ENCODE assay signal across 8 cellular contexts in genomic region chr2:111735838-111736711, GRCh38.
A peak's percentile ranks its signal among the peaks of the same experiment; 100 is the strongest.
DNase-seq lines count a peak whose midpoint lies in the region; ATAC-seq and TF ChIP-seq lines count a peak whose summit lies in the region.
"Not testable (repeated sequence)": the region's sequence is repeated elsewhere in the genome, so short reads cannot be mapped to it uniquely, and the experiment has no call there.

No MANE protein-coding gene starts in this region.

- not testable (repeated sequence) for H3K4me1 Mint-ChIP-seq in CD4-positive, alpha-beta T cell (ENCODE audit: low read depth); stimulated activated naive B cell treated with anti-CD40 and anti-IgM and Interleukin-4, amounts not matched to agents 10 μg/mL and 1 μg/mL and 100 μg/mL, for 72 hours

- not testable (repeated sequence) for H3K4me3 Mint-ChIP-seq in CD4-positive, alpha-beta T cell; stimulated activated naive B cell treated with anti-CD40 and anti-IgM and Interleukin-4, amounts not matched to agents 10 μg/mL and 1 μg/mL and 100 μg/mL, for 72 hours

- not testable (repeated sequence) for H3K27ac ChIP-seq in CD4-positive, alpha-beta T cell (ENCODE audit: low read depth, low read length); Panc1 (ENCODE audit: low read length); lung (ENCODE audit: low read depth in 1 of 2, low read length in 1 of 2)

- peak in 1 of 10 experiments; percentile 17 for DNase-seq in CD4-positive, alpha-beta T cell
- DNase-seq in KBM-7 = peak; percentile 20
- not testable (repeated sequence) for DNase-seq in Panc1 (ENCODE audit: low read depth, low spot score); lung (ENCODE audit: low spot score); stimulated activated naive B cell treated with anti-CD40 and anti-IgM and Interleukin-4, amounts not matched to agents 10 μg/mL and 1 μg/mL and 100 μg/mL, for 72 hours
- DNase-seq in amniotic epithelial cell (ENCODE audit: low read depth) = peak; percentile 34
- peak; percentile 59 for DNase-seq in fibroblast of mammary gland (ENCODE audit: low read depth)

- H3K4me1 ChIP-seq in Panc1 (ENCODE audit: control insufficient read depth, insufficient read depth, low read length); lung (ENCODE audit: control insufficient read depth in 2 of 2, insufficient read depth in 2 of 2, low read length in 2 of 2): not testable (repeated sequence)

- intact Hi-C loops in CD4-positive, alpha-beta T cell (cut with DNase I, micrococcal nuclease) = loop anchor here in 1 of 2 experiments (10.0 kb wide), 1 partner anchor 621 kb away; no protein-coding TSS in a partner anchor
- intact Hi-C loops in Panc1 (cut with micrococcal nuclease; ENCODE audit: unreplicated experiment) = not testable (repeated sequence)

- H3K9me3 Mint-ChIP-seq in CD4-positive, alpha-beta T cell; stimulated activated naive B cell treated with anti-CD40 and anti-IgM and Interleukin-4, amounts not matched to agents 10 μg/mL and 1 μg/mL and 100 μg/mL, for 72 hours: not testable (repeated sequence)

- in situ Hi-C loops in KBM-7 (cut with MboI; ENCODE audit: low pct_unique_long_range_greater_than_20kb, low sequenced_read_pairs); Panc1 (cut with HindIII; ENCODE audit: low pct_unique_long_range_greater_than_20kb, low sequenced_read_pairs): not testable (repeated sequence)

- H3K36me3 Mint-ChIP-seq in CD4-positive, alpha-beta T cell (ENCODE audit: low read depth); stimulated activated naive B cell treated with anti-CD40 and anti-IgM and Interleukin-4, amounts not matched to agents 10 μg/mL and 1 μg/mL and 100 μg/mL, for 72 hours: not testable (repeated sequence)

- H3K27me3 ChIP-seq in CD4-positive, alpha-beta T cell (ENCODE audit: control insufficient read depth, insufficient read depth, low read length); Panc1 (ENCODE audit: control insufficient read depth, insufficient read depth, low read length); lung (ENCODE audit: control insufficient read depth, insufficient read depth): not testable (repeated sequence)

- H3K4me3 ChIP-seq in Panc1 (ENCODE audit: low read depth in 2 of 2, low read length in 2 of 2); fibroblast of mammary gland (ENCODE audit: control insufficient read depth, low read depth, low read length); lung: not testable (repeated sequence)

- H3K27ac Mint-ChIP-seq in CD4-positive, alpha-beta T cell; stimulated activated naive B cell treated with anti-CD40 and anti-IgM and Interleukin-4, amounts not matched to agents 10 μg/mL and 1 μg/mL and 100 μg/mL, for 72 hours: not testable (repeated sequence)

- not testable (repeated sequence) for BruUV-seq in Panc1 (replicated peaks; lab: Mats Ljungman, UMichigan)

- CTCF ChIA-PET in CD4-positive, alpha-beta T cell (lab: Charles Lee); Panc1 (lab: Charles Lee): not testable (repeated sequence)

- H3K36me3 ChIP-seq in Panc1 (ENCODE audit: control insufficient read depth, insufficient read depth, low read length); lung (ENCODE audit: control insufficient read depth in 2 of 2, insufficient read depth in 2 of 2, low read length in 2 of 2): not testable (repeated sequence)

- POLR2A ChIA-PET in CD4-positive, alpha-beta T cell (lab: Charles Lee); Panc1 (lab: Charles Lee): not testable (repeated sequence)

- TF ChIP-seq CTCF in CD4-positive, alpha-beta T cell (IDR thresholded peaks at IDR 0.05) = peak; percentile 67
- TF ChIP-seq CTCF in Panc1 (IDR thresholded peaks at IDR 0.05) (peak; percentile 49), fibroblast of mammary gland (conservative IDR thresholded peaks at IDR 0.05; ENCODE audit: control insufficient read depth, insufficient read depth, low read depth, low read length) (peak; percentile 30)
- TF ChIP-seq CTCF in lung (IDR thresholded peaks at IDR 0.05; ENCODE audit: control extremely low read depth, extremely low read depth) = not testable (repeated sequence)

- H3K27me3 Mint-ChIP-seq in CD4-positive, alpha-beta T cell; stimulated activated naive B cell treated with anti-CD40 and anti-IgM and Interleukin-4, amounts not matched to agents 10 μg/mL and 1 μg/mL and 100 μg/mL, for 72 hours: not testable (repeated sequence)

- ATAC-seq in CD4-positive, alpha-beta T cell (ENCODE audit: poor library complexity) = peak; percentile 76
- ATAC-seq in GM19397 (IDR thresholded peaks at IDR 0.05; ENCODE audit: unreplicated experiment) (peak; percentile 76), Panc1 (peak; percentile 91), lung (ENCODE audit: insufficient read depth, low FRiP score) (peak; percentile 92)
- peak; percentile 86 to 87 for ATAC-seq in stimulated activated naive B cell treated with anti-CD40 and anti-IgM and Interleukin-4, amounts not matched to agents 10 μg/mL and 1 μg/mL and 100 μg/mL, for 72 hours (replicated peaks)

- WGBS in lung, 2 donors = 25% methylated on average over 7 of the region's 9 CpGs

- H3K9me3 ChIP-seq in CD4-positive, alpha-beta T cell (ENCODE audit: control insufficient read depth, low read length); Panc1 (ENCODE audit: control insufficient read depth, insufficient read depth, low read depth, low read length); lung (ENCODE audit: control insufficient read depth in 2 of 2, insufficient read depth in 1 of 2, low read length in 1 of 2): not testable (repeated sequence)
